In the genomic region with DNA sequence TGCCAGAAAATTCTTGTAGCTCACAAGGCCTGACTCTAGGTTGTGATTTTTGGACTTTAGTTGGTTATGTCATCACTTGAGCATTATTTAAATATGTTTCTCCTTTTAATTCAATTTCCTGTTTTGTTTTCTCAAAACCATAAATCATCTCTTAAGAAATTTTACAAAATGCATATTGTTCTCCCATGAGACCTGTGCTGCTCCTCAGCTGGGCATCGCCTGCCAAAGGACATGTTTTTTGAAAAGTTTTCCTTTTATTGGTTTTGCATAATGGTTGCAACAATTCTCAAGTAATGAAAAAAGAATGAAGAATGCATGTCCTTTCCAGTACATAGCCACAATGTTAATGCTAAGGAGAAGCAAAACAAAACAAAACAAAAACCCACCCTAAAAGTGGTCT, we compare ENCODE assay signal across 19 cellular contexts.
"Had no signal": no experiment of that assay in that cellular context is flagged by ENCODE, and none has a peak within 500 bp of the region (broad histone marks: within the 10 kb centered on the region; RNA-seq: fewer than 3 reads in every experiment).

No MANE protein-coding gene starts in this region.

- H3K4me3 Mint-ChIP-seq: activated CD4-positive, alpha-beta memory T cell treated with anti-CD3 and anti-CD28 coated beads, Interleukin-2, amount 10 ng/mL, durations not matched to agents 7 days and 5 days; activated CD4-positive, alpha-beta T cell treated with anti-CD3 and anti-CD28 coated beads, Interleukin-2, amount 10 ng/mL, durations not matched to agents 24 days and 14 days; activated naive CD4-positive, alpha-beta T cell treated with anti-CD3 and anti-CD28 coated beads for 36 hours; activated naive CD8-positive, alpha-beta T cell treated with anti-CD3 and anti-CD28 coated beads, Interleukin-2, amount 10 ng/mL, durations not matched to agents 7 days and 5 days; activated T-cell treated with anti-CD3 and anti-CD28 coated beads, Interleukin-2, amount 50 U/mL, for 72 hours; dendritic cell treated with granulocyte-macrophage colony-stimulating factor and Interleukin-4, amounts not matched to agents 40 ng/mL and 50 ng/mL, for 4 days; immature natural killer cell; memory B cell; stimulated activated effector memory CD8-positive, alpha-beta T cell treated with anti-CD3 and anti-CD28 coated beads, Interleukin-12 subunit alpha, Interleukin-12 subunit beta, amount 100 ng/mL, for 72 hours; stimulated activated naive CD8-positive, alpha-beta T cell treated with anti-CD3 and anti-CD28 coated beads, Interleukin-15, amount 100 ng/mL, for 72 hours had no signal

- H3K4me1 Mint-ChIP-seq: activated CD4-positive, alpha-beta memory T cell treated with anti-CD3 and anti-CD28 coated beads, Interleukin-2, amount 10 ng/mL, durations not matched to agents 7 days and 5 days; activated CD4-positive, alpha-beta T cell treated with anti-CD3 and anti-CD28 coated beads, Interleukin-2, amount 10 ng/mL, durations not matched to agents 24 days and 14 days; activated naive CD8-positive, alpha-beta T cell treated with anti-CD3 and anti-CD28 coated beads, Interleukin-2, amount 10 ng/mL, durations not matched to agents 7 days and 5 days; immature natural killer cell; memory B cell; stimulated activated effector memory CD8-positive, alpha-beta T cell treated with anti-CD3 and anti-CD28 coated beads, Interleukin-12 subunit alpha, Interleukin-12 subunit beta, amount 100 ng/mL, for 72 hours; stimulated activated naive CD8-positive, alpha-beta T cell treated with anti-CD3 and anti-CD28 coated beads, Interleukin-15, amount 100 ng/mL, for 72 hours had no signal

- H3K27ac Mint-ChIP-seq: activated CD4-positive, alpha-beta memory T cell treated with anti-CD3 and anti-CD28 coated beads, Interleukin-2, amount 10 ng/mL, durations not matched to agents 7 days and 5 days; activated CD4-positive, alpha-beta T cell treated with anti-CD3 and anti-CD28 coated beads, Interleukin-2, amount 10 ng/mL, durations not matched to agents 24 days and 14 days; activated naive CD4-positive, alpha-beta T cell treated with anti-CD3 and anti-CD28 coated beads for 36 hours; activated naive CD8-positive, alpha-beta T cell treated with anti-CD3 and anti-CD28 coated beads, Interleukin-2, amount 10 ng/mL, durations not matched to agents 7 days and 5 days; activated T-cell treated with anti-CD3 and anti-CD28 coated beads, Interleukin-2, amount 50 U/mL, for 72 hours; dendritic cell treated with granulocyte-macrophage colony-stimulating factor and Interleukin-4, amounts not matched to agents 40 ng/mL and 50 ng/mL, for 4 days; immature natural killer cell; memory B cell; stimulated activated effector memory CD8-positive, alpha-beta T cell treated with anti-CD3 and anti-CD28 coated beads, Interleukin-12 subunit alpha, Interleukin-12 subunit beta, amount 100 ng/mL, for 72 hours; stimulated activated naive CD8-positive, alpha-beta T cell treated with anti-CD3 and anti-CD28 coated beads, Interleukin-15, amount 100 ng/mL, for 72 hours had no signal

- H3K27me3 Mint-ChIP-seq: activated CD4-positive, alpha-beta memory T cell treated with anti-CD3 and anti-CD28 coated beads, Interleukin-2, amount 10 ng/mL, durations not matched to agents 7 days and 5 days; activated CD4-positive, alpha-beta T cell treated with anti-CD3 and anti-CD28 coated beads, Interleukin-2, amount 10 ng/mL, durations not matched to agents 24 days and 14 days; activated naive CD8-positive, alpha-beta T cell treated with anti-CD3 and anti-CD28 coated beads, Interleukin-2, amount 10 ng/mL, durations not matched to agents 7 days and 5 days; dendritic cell treated with granulocyte-macrophage colony-stimulating factor and Interleukin-4, amounts not matched to agents 40 ng/mL and 50 ng/mL, for 4 days; stimulated activated naive CD8-positive, alpha-beta T cell treated with anti-CD3 and anti-CD28 coated beads, Interleukin-15, amount 100 ng/mL, for 72 hours had no signal

- H3K36me3 Mint-ChIP-seq: activated naive CD8-positive, alpha-beta T cell treated with anti-CD3 and anti-CD28 coated beads, Interleukin-2, amount 10 ng/mL, durations not matched to agents 7 days and 5 days; immature natural killer cell; memory B cell; stimulated activated effector memory CD8-positive, alpha-beta T cell treated with anti-CD3 and anti-CD28 coated beads, Interleukin-12 subunit alpha, Interleukin-12 subunit beta, amount 100 ng/mL, for 72 hours had no signal

- H3K9me3 Mint-ChIP-seq: activated CD4-positive, alpha-beta memory T cell treated with anti-CD3 and anti-CD28 coated beads, Interleukin-2, amount 10 ng/mL, durations not matched to agents 7 days and 5 days; activated naive CD8-positive, alpha-beta T cell treated with anti-CD3 and anti-CD28 coated beads, Interleukin-2, amount 10 ng/mL, durations not matched to agents 7 days and 5 days had no signal

- ATAC-seq: activated T-cell treated with anti-CD3 and anti-CD28 coated beads, Interleukin-2, amount 50 U/mL, for 72 hours; body of pancreas; left ventricle myocardium superior; right cardiac atrium; stimulated activated effector memory CD8-positive, alpha-beta T cell treated with anti-CD3 and anti-CD28 coated beads, Interleukin-12 subunit alpha, Interleukin-12 subunit beta, amount 100 ng/mL, for 72 hours; stimulated activated naive CD8-positive, alpha-beta T cell treated with anti-CD3 and anti-CD28 coated beads, Interleukin-15, amount 100 ng/mL, for 72 hours had no signal

- DNase-seq: activated CD4-positive, alpha-beta memory T cell treated with anti-CD3 and anti-CD28 coated beads, Interleukin-2, amount 10 ng/mL, durations not matched to agents 7 days and 5 days; activated CD4-positive, alpha-beta T cell treated with anti-CD3 and anti-CD28 coated beads, Interleukin-2, amount 10 ng/mL, durations not matched to agents 24 days and 14 days; activated effector memory CD4-positive, alpha-beta T cell treated with Interleukin-2 at 50 U/mL for 16 hours; activated naive CD4-positive, alpha-beta T cell treated with anti-CD3 and anti-CD28 coated beads for 36 hours; activated naive CD8-positive, alpha-beta T cell treated with anti-CD3 and anti-CD28 coated beads, Interleukin-2, amount 10 ng/mL, durations not matched to agents 7 days and 5 days; activated T-cell treated with anti-CD3 and anti-CD28 coated beads, Interleukin-2, amount 50 U/mL, for 72 hours; body of pancreas; effector CD4-positive, alpha-beta T cell; erythroblast; immature natural killer cell; left ventricle myocardium superior; nucleus accumbens; right cardiac atrium; stimulated activated CD4-positive, alpha-beta T cell treated with anti-CD3 and anti-CD28 coated beads, Interleukin-1b, Interleukin-23, amount 100 ng/mL, for 48 hours; stimulated activated naive CD8-positive, alpha-beta T cell treated with anti-CD3 and anti-CD28 coated beads, Interleukin-15, amount 100 ng/mL, for 72 hours; tibial artery had no signal
